18 cellular contexts compared by ENCODE assay signal in genomic region chr17:45114117-45114932, GRCh38. TPM values are rescaled to one million over a fixed set of nuclear protein-coding genes. Genes with fewer than 3 reads are reported as not detected.
DNase-seq lines count a peak whose midpoint lies in the region; ATAC-seq, FAIRE-seq and TF ChIP-seq lines count a peak whose summit lies in the region.
"Had no signal": no experiment of that assay in that cellular context is flagged by ENCODE, and none has a peak within 500 bp of the region (broad histone marks: within the 10 kb centered on the region; RNA-seq: fewer than 3 reads in every experiment).

No MANE protein-coding gene starts in this region.

- no peak for TF ChIP-seq RAD21 in HepG2 (CRISPR knock-in tag; IDR thresholded peaks at IDR 0.05)

- BruUV-seq in HepG2 (replicated peaks; lab: Mats Ljungman, UMichigan) = no TSS peak

- H3K9ac ChIP-seq in HepG2 (ENCODE audit: insufficient read depth, low read depth, low read length) = no peak overlapping the region

- in situ Hi-C loops in HepG2 (cut with HindIII; ENCODE audit: extremely low pct_ligation_motif_present, low pct_unique_long_range_greater_than_20kb) = no loop called here

- no peaks in the 10 kb centered on the region for H4K20me1 ChIP-seq in HepG2 (ENCODE audit: insufficient read depth, low read length)

- 91% methylated on average over 14 of the region's 19 CpGs for WGBS in HepG2 (ENCODE audit: low lambda C conversion rate)
- 75 to 86% methylated on average over 17 to 19 of the region's 19 CpGs for WGBS in lower leg skin, 2 donors

- no peak overlapping the region for H2AFZ ChIP-seq in HepG2 (ENCODE audit: low read length)

- CTCF ChIA-PET in HepG2 (lab: Yijun Ruan, JAX; ENCODE audit: low intra/inter-chr PET ratio, low total read pairs) = no interaction called here

- ATAC-seq in HepG2 (no peak), thoracic aorta (ENCODE audit: insufficient number of reproducible peaks, low FRiP score, low read depth) (no peak)

- H3K36me3 ChIP-seq in ascending aorta (peaks cover 55 to 72% of the 10 kb centered on the region in 2 donors), HepG2 (replicated peaks in 1 of 2; ENCODE audit: control insufficient read depth in 1 of 2, insufficient read depth in 2 of 2, low read length in 2 of 2) (peaks cover 0 to 2% of the 10 kb centered on the region in 2 experiments; a peak in 1 of 5 replicates), thoracic aorta (peaks cover 67% of the 10 kb centered on the region)
- H3K36me3 ChIP-seq: SJCRH30 had no signal

- no peak for FAIRE-seq in HepG2 (lab: Jason Lieb, UNC)
- FAIRE-seq: A204.1 had no signal

- H3K4me2 ChIP-seq in HepG2 (ENCODE audit: low read depth, low read length) = no peak overlapping the region

- H3K27ac ChIP-seq in ascending aorta (peak overlapping the region; percentile 81), HepG2 (ENCODE audit: extremely low read length, insufficient read depth, low read length) (no peak overlapping the region), thoracic aorta (peak overlapping the region; percentile 62 to 82)
- H3K27ac ChIP-seq: SJCRH30 had no signal

- DNase-seq in activated effector memory CD4-positive, alpha-beta T cell treated with anti-CD3 and anti-CD28 coated beads, Interleukin-2, amount 50 U/mL, for 16 hours = peak; percentile 59
- no peak for DNase-seq in activated effector memory CD4-positive, alpha-beta T cell treated with Interleukin-2 at 50 U/mL for 16 hours
- peak in 1 of 2 donors; percentile 61 for DNase-seq in ascending aorta (ENCODE audit: low spot score in 2 of 2)
- no peak for DNase-seq in HepG2 (ENCODE audit: low spot score)
- no peak for DNase-seq in thoracic aorta (ENCODE audit: low spot score)
- no peak for DNase-seq in COR-L47 (lab: John Stamatoyannopoulos, UW)
- no peak for DNase-seq in medulla oblongata (ENCODE audit: extremely low spot score)
- no peak for DNase-seq in lower leg skin (ENCODE audit: low spot score in 2 of 2)
- DNase-seq: Calu3, DND-41, GF-D8, GOT3, NCI-H1436, NCI-H2081, NCI-H524, RPMI8226, SJCRH30 had no signal

- TF ChIP-seq CTCF in ascending aorta (IDR thresholded peaks at IDR 0.05) = no peak
- TF ChIP-seq CTCF in HepG2 (CRISPR knock-in tag; IDR thresholded peaks at IDR 0.05) = no peak
- no peak for TF ChIP-seq CTCF in thoracic aorta (IDR thresholded peaks at IDR 0.05)
- TF ChIP-seq CTCF in lower leg skin (IDR thresholded peaks at IDR 0.05) = no peak

- no peaks in the 10 kb centered on the region for H3K9me3 ChIP-seq in ascending aorta
- no peaks in the 10 kb centered on the region for H3K9me3 ChIP-seq in HepG2 (ENCODE audit: low read length)
- no peaks in the 10 kb centered on the region for H3K9me3 ChIP-seq in thoracic aorta
- H3K9me3 ChIP-seq: SJCRH30 had no signal

- intact Hi-C loops in ascending aorta (cut with DNase I) = no loop called here
- intact Hi-C loops in HepG2 (cut with micrococcal nuclease; ENCODE audit: unreplicated experiment) = no loop called here
- intact Hi-C loops in lower leg skin (cut with DNase I; ENCODE audit: low total_unique reads) = no loop called here

- H3K27me3 ChIP-seq in ascending aorta (no peaks in the 10 kb centered on the region), HepG2 (ENCODE audit: control insufficient read depth in 1 of 2, insufficient read depth in 2 of 2, low read length in 2 of 2) (no peaks in the 10 kb centered on the region), thoracic aorta (replicated peaks; ENCODE audit: insufficient read depth) (no peaks in the 10 kb centered on the region)
- H3K27me3 ChIP-seq: SJCRH30 had no signal

- POLR2A ChIA-PET in HepG2 (lab: Yijun Ruan, JAX) = interaction anchor here (0.7 to 1.3 kb wide), 3 partner anchors 9 to 15 kb away, joined by 3 to 4 read pairs (median 3); no protein-coding TSS in a partner anchor

- TF ChIP-seq POLR2A in HepG2 (IDR thresholded peaks at IDR 0.05; ENCODE audit: insufficient read depth in 1 of 2, low read depth in 2 of 2, low read length in 2 of 2) (no peak), lower leg skin (IDR thresholded peaks at IDR 0.05) (no peak)

- no peaks in the 10 kb centered on the region for H3K79me2 ChIP-seq in HepG2 (ENCODE audit: insufficient read depth, low read length)

- H3K4me1 ChIP-seq in ascending aorta (peaks cover 8 to 26% of the 10 kb centered on the region in 2 donors), HepG2 (ENCODE audit: insufficient read depth, low read length) (peaks cover 51% of the 10 kb centered on the region), thoracic aorta (ENCODE audit: control insufficient read depth in 1 of 2, low read depth in 2 of 2) (peaks cover 23 to 39% of the 10 kb centered on the region in 2 donors)
- H3K4me1 ChIP-seq: SJCRH30 had no signal

- TF ChIP-seq EP300 in HepG2 (IDR thresholded peaks at IDR 0.05; ENCODE audit: low read depth in 2 of 2, low read length in 2 of 2) = no peak
- no peak for TF ChIP-seq EP300 in HepG2 (CRISPR knock-in tag; IDR thresholded peaks at IDR 0.05; ENCODE audit: borderline replicate concordance)

- H3K4me3 ChIP-seq in ascending aorta (no peak overlapping the region), HepG2 (replicated peaks in 1 of 3; ENCODE audit: insufficient read depth in 1 of 3, low read depth in 2 of 3, low read length in 3 of 3) (no peak overlapping the region), thoracic aorta (no peak overlapping the region), lower leg skin (ENCODE audit: low read depth, poor library complexity, severe bottlenecking) (no peak overlapping the region)
- H3K4me3 ChIP-seq: SJCRH30 had no signal

RNA-seq across cellular contexts. Expression of gene PLCD3, which starts 18.0 kb away (rescaled TPM):
- 65.5 TPM for total RNA-seq in ascending aorta
- 5.5 and 11.3 TPM in 2 replicates for total RNA-seq in HepG2 (2016; rRNA removed; fragmentation: Illumina TruSeq; extraction: Trizol)
- 5.6 and 8.7 TPM in 2 replicates for total RNA-seq in HepG2 (2016; cell fraction: cytosol; rRNA removed; fragmentation: Illumina TruSeq; extraction: Trizol; ENCODE audit: low read depth)
- 6.2 and 9.4 TPM in 2 replicates for total RNA-seq in HepG2 (2016; cell fraction: insoluble cytoplasmic fraction; rRNA removed; fragmentation: Illumina TruSeq; extraction: Trizol)
- total RNA-seq in HepG2 (2016; cell fraction: membrane; rRNA removed; fragmentation: Illumina TruSeq; extraction: Trizol) = 23.5 and 28.9 TPM in 2 replicates
- total RNA-seq in HepG2 (2016; cell fraction: nucleus; rRNA removed; fragmentation: Illumina TruSeq; extraction: Trizol) = 4.2 and 4.3 TPM in 2 replicates
- polyA plus RNA-seq in HepG2 (2011; rRNA removed) = 39.1 and 46.1 TPM in 2 replicates
- polyA plus RNA-seq in HepG2 (2011; cell fraction: cytosol; rRNA removed) = 28.6 and 40.9 TPM in 2 replicates
- polyA plus RNA-seq in HepG2 (2011; cell fraction: nucleus; rRNA removed) = 37.4 and 43.6 TPM in 2 replicates
- polyA plus RNA-seq in HepG2 (2012) = 8.5 and 22.4 TPM in 2 replicates
- polyA plus RNA-seq in HepG2 (2016; cell fraction: cytosol; fragmentation: Illumina TruSeq; extraction: Trizol; ENCODE audit: low read depth) = 17.4 and 19.5 TPM in 2 replicates
- polyA plus RNA-seq in HepG2 (2016; cell fraction: insoluble cytoplasmic fraction; fragmentation: Illumina TruSeq; extraction: Trizol; ENCODE audit: low read depth) = 14.0 and 24.9 TPM in 2 replicates
- polyA plus RNA-seq in HepG2 (2016; cell fraction: membrane; fragmentation: Illumina TruSeq; extraction: Trizol; ENCODE audit: low read depth) = 30.5 and 46.5 TPM in 2 replicates
- polyA plus RNA-seq in HepG2 (2016; cell fraction: nucleus; fragmentation: Illumina TruSeq; extraction: Trizol; ENCODE audit: insufficient read depth, low read depth) = 24.9 and 28.4 TPM in 2 replicates
- 68.8 and 256 TPM in 2 replicates for polyA minus RNA-seq in HepG2 (2011; rRNA and poly(A)+ RNA removed; ENCODE audit: low replicate concordance)
- polyA minus RNA-seq in HepG2 (2011; cell fraction: cytosol; rRNA and poly(A)+ RNA removed) = 26.0 and 39.9 TPM in 2 replicates
- polyA minus RNA-seq in HepG2 (2011; cell fraction: nucleus; rRNA and poly(A)+ RNA removed) = 13.4 and 15.7 TPM in 2 replicates
- total RNA-seq in thoracic aorta = 100 to 1,000 TPM in 1 of 2 donors, 10 to 100 TPM in 1; 79.3 to 116 TPM
- total RNA-seq in lower leg skin = 100 to 1,000 TPM in 3 of 4 donors, 10 to 100 TPM in 1; 65.7 to 180 (median 105) TPM

RNA-seq across cellular contexts. Expression of gene ACBD4, which starts 21.2 kb away (rescaled TPM):
- total RNA-seq in ascending aorta = 14.7 TPM
- total RNA-seq in HepG2 (2016; rRNA removed; fragmentation: Illumina TruSeq; extraction: Trizol) = 8.8 and 16.1 TPM in 2 replicates
- 8.0 and 13.0 TPM in 2 replicates for total RNA-seq in HepG2 (2016; cell fraction: cytosol; rRNA removed; fragmentation: Illumina TruSeq; extraction: Trizol; ENCODE audit: low read depth)
- total RNA-seq in HepG2 (2016; cell fraction: insoluble cytoplasmic fraction; rRNA removed; fragmentation: Illumina TruSeq; extraction: Trizol) = 9.5 and 14.6 TPM in 2 replicates
- 12.4 and 18.3 TPM in 2 replicates for total RNA-seq in HepG2 (2016; cell fraction: membrane; rRNA removed; fragmentation: Illumina TruSeq; extraction: Trizol)
- total RNA-seq in HepG2 (2016; cell fraction: nucleus; rRNA removed; fragmentation: Illumina TruSeq; extraction: Trizol) = 15.2 and 17.1 TPM in 2 replicates
- 26.9 and 34.1 TPM in 2 replicates for polyA plus RNA-seq in HepG2 (2011; rRNA removed)
- 12.2 and 17.4 TPM in 2 replicates for polyA plus RNA-seq in HepG2 (2011; cell fraction: cytosol; rRNA removed)
- 71.5 and 77.5 TPM in 2 replicates for polyA plus RNA-seq in HepG2 (2011; cell fraction: nucleus; rRNA removed)
- 16.9 and 20.5 TPM in 2 replicates for polyA plus RNA-seq in HepG2 (2012)
- 9.2 and 14.3 TPM in 2 replicates for polyA plus RNA-seq in HepG2 (2016; cell fraction: cytosol; fragmentation: Illumina TruSeq; extraction: Trizol; ENCODE audit: low read depth)
- 9.9 and 13.7 TPM in 2 replicates for polyA plus RNA-seq in HepG2 (2016; cell fraction: insoluble cytoplasmic fraction; fragmentation: Illumina TruSeq; extraction: Trizol; ENCODE audit: low read depth)
- polyA plus RNA-seq in HepG2 (2016; cell fraction: membrane; fragmentation: Illumina TruSeq; extraction: Trizol; ENCODE audit: low read depth) = 10.5 and 15.2 TPM in 2 replicates
- polyA plus RNA-seq in HepG2 (2016; cell fraction: nucleus; fragmentation: Illumina TruSeq; extraction: Trizol; ENCODE audit: insufficient read depth, low read depth) = 36.2 and 39.6 TPM in 2 replicates
- polyA minus RNA-seq in HepG2 (2011; rRNA and poly(A)+ RNA removed; ENCODE audit: low replicate concordance) = 6.9 and 21.9 TPM in 2 replicates
- polyA minus RNA-seq in HepG2 (2011; cell fraction: cytosol; rRNA and poly(A)+ RNA removed) = 8.3 and 8.4 TPM in 2 replicates
- 26.9 and 36.2 TPM in 2 replicates for polyA minus RNA-seq in HepG2 (2011; cell fraction: nucleus; rRNA and poly(A)+ RNA removed)
- 10 to 100 TPM; 21.5 to 27.9 TPM for total RNA-seq in thoracic aorta
- total RNA-seq in lower leg skin = 10 to 100 TPM in 2 of 4 donors, 1 to 10 TPM in 2; 8.2 to 14.9 (median 10.1) TPM

RNA-seq across cellular contexts. Expression of gene HEXIM1, which starts 34.0 kb away (rescaled TPM):
- total RNA-seq in ascending aorta (23.7 TPM), HepG2 (2016; rRNA removed; fragmentation: Illumina TruSeq; extraction: Trizol) (10.5 and 14.8 TPM in 2 replicates), thoracic aorta (10 to 100 TPM; 34.9 to 89.1 TPM), lower leg skin (10 to 100 TPM; 20.9 to 32.7 (median 25.0) TPM)
- total RNA-seq in HepG2 (2016; cell fraction: cytosol; rRNA removed; fragmentation: Illumina TruSeq; extraction: Trizol; ENCODE audit: low read depth) = 2.7 and 3.3 TPM in 2 replicates
- 11.7 and 13.0 TPM in 2 replicates for total RNA-seq in HepG2 (2016; cell fraction: insoluble cytoplasmic fraction; rRNA removed; fragmentation: Illumina TruSeq; extraction: Trizol)
- total RNA-seq in HepG2 (2016; cell fraction: membrane; rRNA removed; fragmentation: Illumina TruSeq; extraction: Trizol) = 8.9 and 9.5 TPM in 2 replicates
- 13.8 and 14.0 TPM in 2 replicates for total RNA-seq in HepG2 (2016; cell fraction: nucleus; rRNA removed; fragmentation: Illumina TruSeq; extraction: Trizol)
- 16.3 and 16.6 TPM in 2 replicates for polyA plus RNA-seq in HepG2 (2011; rRNA removed)
- 13.7 and 14.0 TPM in 2 replicates for polyA plus RNA-seq in HepG2 (2011; cell fraction: cytosol; rRNA removed)
- 34.1 and 37.3 TPM in 2 replicates for polyA plus RNA-seq in HepG2 (2011; cell fraction: nucleus; rRNA removed)
- 17.5 and 20.8 TPM in 2 replicates for polyA plus RNA-seq in HepG2 (2012)
- 2.7 and 3.3 TPM in 2 replicates for polyA plus RNA-seq in HepG2 (2016; cell fraction: cytosol; fragmentation: Illumina TruSeq; extraction: Trizol; ENCODE audit: low read depth)
- polyA plus RNA-seq in HepG2 (2016; cell fraction: insoluble cytoplasmic fraction; fragmentation: Illumina TruSeq; extraction: Trizol; ENCODE audit: low read depth) = 36.1 and 41.5 TPM in 2 replicates
- polyA plus RNA-seq in HepG2 (2016; cell fraction: membrane; fragmentation: Illumina TruSeq; extraction: Trizol; ENCODE audit: low read depth) = 10.3 and 12.9 TPM in 2 replicates
- 51.0 and 51.8 TPM in 2 replicates for polyA plus RNA-seq in HepG2 (2016; cell fraction: nucleus; fragmentation: Illumina TruSeq; extraction: Trizol; ENCODE audit: insufficient read depth, low read depth)
- 8.8 and 11.0 TPM in 2 replicates for polyA minus RNA-seq in HepG2 (2011; rRNA and poly(A)+ RNA removed; ENCODE audit: low replicate concordance)
- 10.7 and 11.5 TPM in 2 replicates for polyA minus RNA-seq in HepG2 (2011; cell fraction: cytosol; rRNA and poly(A)+ RNA removed)
- polyA minus RNA-seq in HepG2 (2011; cell fraction: nucleus; rRNA and poly(A)+ RNA removed) = 17.1 and 27.5 TPM in 2 replicates

RNA-seq across cellular contexts. Expression of gene HEXIM2, which starts 47.4 kb away (rescaled TPM):
- 1.4 TPM for total RNA-seq in ascending aorta
- 27.1 and 30.8 TPM in 2 replicates for total RNA-seq in HepG2 (2016; rRNA removed; fragmentation: Illumina TruSeq; extraction: Trizol)
- 22.3 and 23.3 TPM in 2 replicates for total RNA-seq in HepG2 (2016; cell fraction: cytosol; rRNA removed; fragmentation: Illumina TruSeq; extraction: Trizol; ENCODE audit: low read depth)
- total RNA-seq in HepG2 (2016; cell fraction: insoluble cytoplasmic fraction; rRNA removed; fragmentation: Illumina TruSeq; extraction: Trizol) = 26.7 and 27.9 TPM in 2 replicates
- total RNA-seq in HepG2 (2016; cell fraction: membrane; rRNA removed; fragmentation: Illumina TruSeq; extraction: Trizol) = 25.8 and 28.7 TPM in 2 replicates
- total RNA-seq in HepG2 (2016; cell fraction: nucleus; rRNA removed; fragmentation: Illumina TruSeq; extraction: Trizol) = 13.7 and 16.4 TPM in 2 replicates
- polyA plus RNA-seq in HepG2 (2011; rRNA removed) = 31.8 and 32.4 TPM in 2 replicates
- 32.2 and 44.9 TPM in 2 replicates for polyA plus RNA-seq in HepG2 (2011; cell fraction: cytosol; rRNA removed)
- 22.5 and 27.3 TPM in 2 replicates for polyA plus RNA-seq in HepG2 (2011; cell fraction: nucleus; rRNA removed)
- polyA plus RNA-seq in HepG2 (2012) = 22.2 and 24.9 TPM in 2 replicates
- polyA plus RNA-seq in HepG2 (2016; cell fraction: cytosol; fragmentation: Illumina TruSeq; extraction: Trizol; ENCODE audit: low read depth) = 14.6 and 18.5 TPM in 2 replicates
- 35.4 and 36.8 TPM in 2 replicates for polyA plus RNA-seq in HepG2 (2016; cell fraction: insoluble cytoplasmic fraction; fragmentation: Illumina TruSeq; extraction: Trizol; ENCODE audit: low read depth)
- 19.7 and 26.6 TPM in 2 replicates for polyA plus RNA-seq in HepG2 (2016; cell fraction: membrane; fragmentation: Illumina TruSeq; extraction: Trizol; ENCODE audit: low read depth)
- polyA plus RNA-seq in HepG2 (2016; cell fraction: nucleus; fragmentation: Illumina TruSeq; extraction: Trizol; ENCODE audit: insufficient read depth, low read depth) = 36.3 and 37.9 TPM in 2 replicates
- 9.1 and 26.8 TPM in 2 replicates for polyA minus RNA-seq in HepG2 (2011; rRNA and poly(A)+ RNA removed; ENCODE audit: low replicate concordance)
- polyA minus RNA-seq in HepG2 (2011; cell fraction: cytosol; rRNA and poly(A)+ RNA removed) = 17.8 and 20.5 TPM in 2 replicates
- polyA minus RNA-seq in HepG2 (2011; cell fraction: nucleus; rRNA and poly(A)+ RNA removed) = 12.4 and 13.2 TPM in 2 replicates
- total RNA-seq in thoracic aorta = 1 to 10 TPM in 1 of 2 donors, not detected in 1; 1.5 TPM
- total RNA-seq in lower leg skin = 10 to 100 TPM in 1 of 4 donors, 1 to 10 TPM in 3; 2.4 to 16.7 (median 5.8) TPM

RNA-seq across cellular contexts. Expression of gene NMT1, which starts 53.2 kb away (rescaled TPM):
- total RNA-seq in ascending aorta (89.7 TPM), HepG2 (2016; rRNA removed; fragmentation: Illumina TruSeq; extraction: Trizol) (142 and 194 TPM in 2 replicates), thoracic aorta (10 to 100 TPM; 53.1 to 64.8 TPM), lower leg skin (100 to 1,000 TPM in 1 of 4 donors, 10 to 100 TPM in 3; 37.3 to 101 (median 60.3) TPM)
- total RNA-seq in HepG2 (2016; cell fraction: cytosol; rRNA removed; fragmentation: Illumina TruSeq; extraction: Trizol; ENCODE audit: low read depth) = 26.5 and 28.3 TPM in 2 replicates
- 140 and 195 TPM in 2 replicates for total RNA-seq in HepG2 (2016; cell fraction: insoluble cytoplasmic fraction; rRNA removed; fragmentation: Illumina TruSeq; extraction: Trizol)
- total RNA-seq in HepG2 (2016; cell fraction: membrane; rRNA removed; fragmentation: Illumina TruSeq; extraction: Trizol) = 38.6 and 40.6 TPM in 2 replicates
- total RNA-seq in HepG2 (2016; cell fraction: nucleus; rRNA removed; fragmentation: Illumina TruSeq; extraction: Trizol) = 107 and 123 TPM in 2 replicates
- polyA plus RNA-seq in HepG2 (2011; rRNA removed) = 71.9 and 75.7 TPM in 2 replicates
- polyA plus RNA-seq in HepG2 (2011; cell fraction: cytosol; rRNA removed) = 38.6 and 40.9 TPM in 2 replicates
- 44.4 and 51.3 TPM in 2 replicates for polyA plus RNA-seq in HepG2 (2011; cell fraction: nucleus; rRNA removed)
- 109 and 117 TPM in 2 replicates for polyA plus RNA-seq in HepG2 (2012)
- polyA plus RNA-seq in HepG2 (2016; cell fraction: cytosol; fragmentation: Illumina TruSeq; extraction: Trizol; ENCODE audit: low read depth) = 13.3 and 16.4 TPM in 2 replicates
- polyA plus RNA-seq in HepG2 (2016; cell fraction: insoluble cytoplasmic fraction; fragmentation: Illumina TruSeq; extraction: Trizol; ENCODE audit: low read depth) = 189 and 216 TPM in 2 replicates
- polyA plus RNA-seq in HepG2 (2016; cell fraction: membrane; fragmentation: Illumina TruSeq; extraction: Trizol; ENCODE audit: low read depth) = 22.9 and 24.5 TPM in 2 replicates
- 111 and 125 TPM in 2 replicates for polyA plus RNA-seq in HepG2 (2016; cell fraction: nucleus; fragmentation: Illumina TruSeq; extraction: Trizol; ENCODE audit: insufficient read depth, low read depth)
- polyA minus RNA-seq in HepG2 (2011; rRNA and poly(A)+ RNA removed; ENCODE audit: low replicate concordance) = 63.5 and 95.4 TPM in 2 replicates
- polyA minus RNA-seq in HepG2 (2011; cell fraction: cytosol; rRNA and poly(A)+ RNA removed) = 254 and 276 TPM in 2 replicates
- polyA minus RNA-seq in HepG2 (2011; cell fraction: nucleus; rRNA and poly(A)+ RNA removed) = 44.7 and 70.7 TPM in 2 replicates
